ENCODE assay signal across 1 cellular context in the genomic region with DNA sequence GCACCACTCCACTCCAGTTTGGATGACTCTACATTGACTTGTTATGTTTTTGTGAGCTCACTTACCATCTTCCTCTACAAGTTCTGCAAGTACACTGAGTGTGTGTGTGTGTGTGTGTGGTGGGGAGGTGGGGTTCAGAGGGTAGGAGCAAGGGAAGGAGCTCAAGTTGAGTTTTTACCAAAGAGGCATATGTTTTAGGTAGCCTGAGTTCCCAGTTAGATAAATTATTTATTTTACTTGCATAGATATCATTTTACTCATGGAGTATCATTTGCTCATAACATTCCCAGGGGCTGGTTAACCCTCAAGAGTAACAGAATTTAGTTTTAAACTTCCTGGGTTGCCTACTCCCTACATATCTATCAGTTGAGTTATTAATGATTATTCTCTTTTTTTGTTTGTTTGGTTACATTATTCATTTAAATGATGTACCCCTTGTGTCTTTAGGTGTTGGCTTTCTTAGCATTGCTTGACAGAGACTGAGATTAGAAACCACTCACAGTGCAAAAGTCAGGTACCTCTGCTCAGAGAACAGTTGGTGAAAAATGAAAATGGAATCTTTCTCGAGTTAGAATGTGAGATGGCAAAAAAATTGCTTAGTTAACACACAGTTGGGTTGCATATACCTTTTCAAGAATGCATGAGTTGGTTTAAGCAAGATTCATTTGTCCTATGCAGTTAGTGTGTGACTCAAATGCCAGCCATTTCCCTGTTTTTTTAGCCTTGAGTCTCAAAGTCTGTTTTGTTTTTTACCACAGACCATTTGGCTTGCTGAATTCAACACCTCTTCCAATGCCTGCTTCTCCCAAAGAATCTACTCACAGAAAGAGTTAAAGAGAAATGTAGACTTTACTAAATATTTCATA.
TF ChIP-seq lines count a peak whose summit lies in the region.

No MANE protein-coding gene starts in this region.

TF ChIP-seq in HepG2, 621 proteins besides CTCF, POLR2A, EP300 and RAD21:
- TF ChIP-seq ZNF546 (CRISPR knock-in tag; conservative IDR thresholded peaks at IDR 0.05) (no peak), MZF1 (CRISPR knock-in tag; IDR thresholded peaks at IDR 0.05; ENCODE audit: borderline replicate concordance) (no peak), PLRG1 (conservative IDR thresholded peaks at IDR 0.05) (no peak), ZNF558 (CRISPR knock-in tag; IDR thresholded peaks at IDR 0.05; ENCODE audit: borderline replicate concordance) (no peak), ZNF674 (CRISPR knock-in tag; IDR thresholded peaks at IDR 0.05; ENCODE audit: low read depth) (no peak), ZNF20 (CRISPR knock-in tag; IDR thresholded peaks at IDR 0.05) (no peak), ARHGAP35 (CRISPR knock-in tag; IDR thresholded peaks at IDR 0.05; ENCODE audit: borderline replicate concordance) (no peak), ETV5 (CRISPR knock-in tag; IDR thresholded peaks at IDR 0.05; ENCODE audit: borderline replicate concordance) (no peak), U2AF1 (optimal IDR thresholded peaks at IDR 0.05; ENCODE audit: low read depth, low read length) (no peak), ZNF883 (CRISPR knock-in tag; IDR thresholded peaks at IDR 0.05; ENCODE audit: not compliant biosample characterization) (no peak)
- TF ChIP-seq, protein P1, sequence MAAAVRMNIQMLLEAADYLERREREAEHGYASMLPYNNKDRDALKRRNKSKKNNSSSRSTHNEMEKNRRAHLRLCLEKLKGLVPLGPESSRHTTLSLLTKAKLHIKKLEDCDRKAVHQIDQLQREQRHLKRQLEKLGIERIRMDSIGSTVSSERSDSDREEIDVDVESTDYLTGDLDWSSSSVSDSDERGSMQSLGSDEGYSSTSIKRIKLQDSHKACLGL (CRISPR knock-in tag; IDR thresholded peaks at IDR 0.05): no peak
- TF ChIP-seq, protein P2, sequence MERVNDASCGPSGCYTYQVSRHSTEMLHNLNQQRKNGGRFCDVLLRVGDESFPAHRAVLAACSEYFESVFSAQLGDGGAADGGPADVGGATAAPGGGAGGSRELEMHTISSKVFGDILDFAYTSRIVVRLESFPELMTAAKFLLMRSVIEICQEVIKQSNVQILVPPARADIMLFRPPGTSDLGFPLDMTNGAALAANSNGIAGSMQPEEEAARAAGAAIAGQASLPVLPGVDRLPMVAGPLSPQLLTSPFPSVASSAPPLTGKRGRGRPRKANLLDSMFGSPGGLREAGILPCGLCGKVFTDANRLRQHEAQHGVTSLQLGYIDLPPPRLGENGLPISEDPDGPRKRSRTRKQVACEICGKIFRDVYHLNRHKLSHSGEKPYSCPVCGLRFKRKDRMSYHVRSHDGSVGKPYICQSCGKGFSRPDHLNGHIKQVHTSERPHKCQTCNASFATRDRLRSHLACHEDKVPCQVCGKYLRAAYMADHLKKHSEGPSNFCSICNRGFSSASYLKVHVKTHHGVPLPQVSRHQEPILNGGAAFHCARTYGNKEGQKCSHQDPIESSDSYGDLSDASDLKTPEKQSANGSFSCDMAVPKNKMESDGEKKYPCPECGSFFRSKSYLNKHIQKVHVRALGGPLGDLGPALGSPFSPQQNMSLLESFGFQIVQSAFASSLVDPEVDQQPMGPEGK (CRISPR knock-in tag; IDR thresholded peaks at IDR 0.05): no peak
